In the genomic region with DNA sequence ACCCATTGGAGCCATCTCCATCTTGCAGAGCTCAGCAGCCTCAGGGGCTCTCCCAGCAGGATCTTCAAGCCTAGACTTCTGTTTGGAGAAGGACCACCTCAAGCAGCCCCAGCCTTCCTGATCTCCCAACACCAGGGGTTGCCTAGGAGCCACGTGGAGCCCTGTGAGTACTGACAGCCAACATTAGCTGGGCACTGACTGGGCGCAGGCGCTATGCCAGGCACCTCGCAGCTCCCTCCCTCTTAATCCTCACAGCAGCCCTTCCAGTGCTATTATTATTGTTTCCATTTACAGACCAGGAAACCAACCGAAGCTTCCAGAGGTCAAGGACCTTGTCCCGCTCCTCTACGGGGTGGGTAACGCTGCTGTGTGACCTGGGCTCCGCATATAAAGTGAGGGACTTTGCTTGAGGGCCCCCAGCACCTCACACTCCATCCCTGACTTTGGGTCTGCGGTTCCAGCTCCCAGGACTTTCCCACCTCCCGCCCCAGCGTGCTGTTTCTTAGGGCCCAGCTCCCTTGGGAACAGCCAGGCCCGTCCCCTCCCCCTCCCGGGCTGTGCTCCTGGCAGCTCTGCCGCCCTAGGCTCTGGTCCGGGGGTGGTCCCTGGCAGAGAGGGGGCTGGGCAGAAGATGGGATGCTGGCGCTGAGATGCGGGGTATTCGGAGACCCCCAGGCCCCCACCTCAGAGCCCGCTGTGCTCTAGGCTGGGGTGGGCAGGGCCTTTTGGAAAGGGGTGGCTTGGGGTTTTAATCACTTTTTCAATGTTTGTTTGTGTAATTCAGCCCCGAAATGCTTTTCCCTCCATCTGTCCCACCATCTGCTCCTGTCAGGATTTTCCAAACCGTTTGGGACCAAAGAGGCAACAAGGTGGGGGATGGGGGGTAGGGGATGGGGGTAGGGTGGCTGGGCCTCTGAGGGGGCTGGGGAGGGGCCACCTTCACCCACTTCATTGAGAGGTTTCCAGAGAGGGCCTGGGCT, we compare ENCODE assay signal across 19 cellular contexts. TPM values are rescaled to one million over a fixed set of nuclear protein-coding genes. Genes with fewer than 3 reads are reported as not detected.
DNase-seq lines count a peak whose midpoint lies in the region; ATAC-seq and TF ChIP-seq lines count a peak whose summit lies in the region.
"Had no signal": no experiment of that assay in that cellular context is flagged by ENCODE, and none has a peak within 500 bp of the region (broad histone marks: within the 10 kb centered on the region; RNA-seq: fewer than 3 reads in every experiment).

No MANE protein-coding gene starts in this region.

- in situ Hi-C loops in KBM-7 (cut with MboI; ENCODE audit: low pct_unique_long_range_greater_than_20kb, low sequenced_read_pairs) = no loop called here

- peak; percentile 39 to 90 (median 88) for ATAC-seq in psoas muscle
- ATAC-seq: WTC11 had no signal

- H3K4me1 ChIP-seq in psoas muscle = peaks cover 12% of the 10 kb centered on the region

- H3K27me3 ChIP-seq in psoas muscle (ENCODE audit: insufficient read depth in 3 of 3, low read length in 2 of 3) = peaks cover 0 to 15% (median 13%) of the 10 kb centered on the region in 3 donors
- H3K27me3 ChIP-seq: ovary had no signal

- no peak for TF ChIP-seq CTCF in psoas muscle (IDR thresholded peaks at IDR 0.05)

- DNase-seq in DMS153 treated with DMSO at 0.1 percent for 48 hours (lab: John Stamatoyannopoulos, UW; ENCODE audit: unreplicated experiment) = peak; percentile 47
- peak; percentile 31 for DNase-seq in NCI-H2107 treated with DMSO at 0.1 percent for 48 hours (lab: John Stamatoyannopoulos, UW; ENCODE audit: unreplicated experiment)
- DNase-seq in psoas muscle = peak in 1 of 2 donors; percentile 80
- no peak for DNase-seq in AG08395 (ENCODE audit: low spot score)
- no peak for DNase-seq in KBM-7
- no peak for DNase-seq in NCI-H774 (lab: John Stamatoyannopoulos, UW)
- no peak for DNase-seq in DMS114 treated with DMSO at 0.1 percent for 48 hours (lab: John Stamatoyannopoulos, UW; ENCODE audit: unreplicated experiment)
- DNase-seq: activated naive CD4-positive, alpha-beta T cell; Kasumi-1; NCI-H2029 treated with DMSO at 0.1 percent for 48 hours; ovary; T-cell had no signal

- H3K9me3 ChIP-seq in psoas muscle = no peaks in the 10 kb centered on the region
- H3K9me3 ChIP-seq: BLaER1 treated with 17β-estradiol and CSF1 and Interleukin-3, amounts not matched to agents 10 nM and 100 nM; ovary; Peyer's patch had no signal

- intact Hi-C loops in psoas muscle (cut with DNase I) = no loop called here

- WGBS in psoas muscle, 3 donors = 11 to 19% (median 14%) methylated on average over 22 of the region's 22 CpGs

- peak overlapping the region; percentile 36 for H3K4me3 ChIP-seq in psoas muscle
- H3K4me3 ChIP-seq: BLaER1 treated with 17β-estradiol and CSF1 and Interleukin-3, amounts not matched to agents 10 nM and 100 nM; ovary; Peyer's patch had no signal

- no peaks in the 10 kb centered on the region for H3K36me3 ChIP-seq in psoas muscle (ENCODE audit: insufficient read depth in 1 of 2, low read depth in 1 of 2)
- H3K36me3 ChIP-seq: BLaER1 treated with 17β-estradiol and CSF1 and Interleukin-3, amounts not matched to agents 10 nM and 100 nM; ovary; Peyer's patch had no signal

- peak overlapping the region; percentile 41 for H3K27ac ChIP-seq in cingulate gyrus (ENCODE audit: low read depth, low read length)
- no peak overlapping the region for H3K27ac ChIP-seq in psoas muscle
- H3K27ac ChIP-seq: BLaER1 treated with 17β-estradiol and CSF1 and Interleukin-3, amounts not matched to agents 10 nM and 100 nM; HL-60; ovary; Peyer's patch had no signal

RNA-seq across cellular contexts. Expression of a gene that starts 4.1 kb away (rescaled TPM):
- total RNA-seq in psoas muscle = not detected
- under 1 TPM in 1 of 3 donors, not detected in 2; 0.22 TPM for polyA plus RNA-seq in psoas muscle
- total RNA-seq: glomerular endothelial cell had no signal
- polyA plus RNA-seq: keratinocyte had no signal

RNA-seq across cellular contexts. Expression of a gene that starts 11.4 kb away (rescaled TPM):
- 100 to 1,000 TPM in 1 of 4 donors, 10 to 100 TPM in 3; 72.8 to 184 (median 86.6) TPM for total RNA-seq in psoas muscle
- polyA plus RNA-seq in psoas muscle = 100 to 1,000 TPM in 1 of 3 donors, 10 to 100 TPM in 2; 73.3 to 176 (median 91.6) TPM
- total RNA-seq: T-cell had no signal
- polyA plus RNA-seq: keratinocyte had no signal

RNA-seq across cellular contexts. Expression of a gene that starts 19.0 kb away (rescaled TPM):
- 10 to 100 TPM in 1 of 4 donors, 1 to 10 TPM in 3; 4.8 to 11.8 (median 6.1) TPM for total RNA-seq in psoas muscle
- polyA plus RNA-seq in psoas muscle = 1 to 10 TPM; 4.7 to 6.3 (median 5.9) TPM

Comparison
In these comparisons a context has a peak if more than half of its experiments do, and no peak if none do; other contexts are left out.
1. DNase-seq: peak in DMS153 treated with DMSO at 0.1 percent for 48 hours (single experiment) and NCI-H2107 treated with DMSO at 0.1 percent for 48 hours (single experiment); none in AG08395 (single experiment), KBM-7 (single experiment), NCI-H774 (single experiment) and DMS114 treated with DMSO at 0.1 percent for 48 hours (single experiment).